ENCODE assay signal across 1 cellular context in genomic region chr1:27940297-27940696, GRCh38.
TF ChIP-seq lines count a peak whose summit lies in the region.

No MANE protein-coding gene starts in this region.

TF ChIP-seq in WTC11, 78 proteins besides CTCF, POLR2A, EP300 and RAD21 (continued from another document):
- TF ChIP-seq AR (CRISPR knock-in tag; IDR thresholded peaks at IDR 0.05) (no peak), ERG (CRISPR knock-in tag; IDR thresholded peaks at IDR 0.05) (no peak), PREB (CRISPR knock-in tag; IDR thresholded peaks at IDR 0.05; ENCODE audit: borderline replicate concordance) (no peak), USF1 (CRISPR knock-in tag; IDR thresholded peaks at IDR 0.05) (no peak), EMX1 (CRISPR knock-in tag; IDR thresholded peaks at IDR 0.05) (no peak), ZNF232 (CRISPR knock-in tag; IDR thresholded peaks at IDR 0.05) (no peak)
